Comparison of ENCODE assay signal across 11 cellular contexts in genomic region chr10:72162978-72163377, GRCh38. TPM values are rescaled to one million over a fixed set of nuclear protein-coding genes. Genes with fewer than 3 reads are reported as not detected.
DNase-seq lines count a peak whose midpoint lies in the region; ATAC-seq, FAIRE-seq and TF ChIP-seq lines count a peak whose summit lies in the region.
"Had no signal": no experiment of that assay in that cellular context is flagged by ENCODE, and none has a peak within 500 bp of the region (broad histone marks: within the 10 kb centered on the region; RNA-seq: fewer than 3 reads in every experiment).

No MANE protein-coding gene starts in this region.

- H4K20me1 ChIP-seq in mammary epithelial cell (ENCODE audit: insufficient read depth, low read length), result no peaks in the 10 kb centered on the region
- no peaks in the 10 kb centered on the region for H4K20me1 ChIP-seq in MM.1S (ENCODE audit: insufficient read depth, low read length)

- no peaks in the 10 kb centered on the region for H3K9me2 ChIP-seq in MM.1S (replicated peaks; ENCODE audit: insufficient read depth, low read length)

- H3K4me2 ChIP-seq in mammary epithelial cell (ENCODE audit: insufficient read depth, low read depth, low read length) (no peak overlapping the region), MM.1S (ENCODE audit: low read depth, low read length) (no peak overlapping the region)

- dilution Hi-C loops in mammary epithelial cell (cut with HindIII; ENCODE audit: low sequenced_read_pairs), result no loop called here

- WGBS in mammary epithelial cell (ENCODE audit: low coverage, missing lambda C conversion rate), result 0% methylated on average over 1 of the region's 1 CpG
- 83 to 100% methylated on average over 1 of the region's 1 CpG for WGBS in endodermal cell (ENCODE audit: insufficient coverage in 1 of 2, insufficient read length in 1 of 2), 2 experiments

- H3K4me3 Mint-ChIP-seq in endodermal cell, result no peak overlapping the region
- H3K4me3 Mint-ChIP-seq: CD8-positive, alpha-beta memory T cell had no signal

- no peak overlapping the region for H3K4me3 ChIP-seq in mammary epithelial cell (replicated peaks in 1 of 3; ENCODE audit: insufficient read depth in 1 of 3, low read depth in 2 of 3, low read length in 3 of 3)
- no peak overlapping the region for H3K4me3 ChIP-seq in thoracic aorta
- no peak overlapping the region for H3K4me3 ChIP-seq in endodermal cell (ENCODE audit: low read length)
- H3K4me3 ChIP-seq in MM.1S (ENCODE audit: low read length), result no peak overlapping the region
- H3K4me3 ChIP-seq in kidney (ENCODE audit: low read length in 2 of 2), result no peak overlapping the region

- H3K27ac ChIP-seq in mammary epithelial cell (ENCODE audit: insufficient read depth, low read depth, low read length) (no peak overlapping the region), thoracic aorta (no peak overlapping the region), endodermal cell (ENCODE audit: low read depth, low read length) (no peak overlapping the region), MM.1S (ENCODE audit: low read length) (no peak overlapping the region), kidney (ENCODE audit: low read depth in 2 of 2, low read length in 2 of 2) (no peak overlapping the region)

- no peak overlapping the region for H3K9ac ChIP-seq in mammary epithelial cell (ENCODE audit: insufficient read depth, low read length)
- no peak overlapping the region for H3K9ac ChIP-seq in endodermal cell (ENCODE audit: extremely low read depth, low read length, poor library complexity, severe bottlenecking)
- H3K9ac ChIP-seq in MM.1S (ENCODE audit: low read length), result no peak overlapping the region
- H3K9ac ChIP-seq in kidney (ENCODE audit: low read length in 2 of 2), result no peak overlapping the region

- no peaks in the 10 kb centered on the region for H3K9me3 Mint-ChIP-seq in endodermal cell
- H3K9me3 Mint-ChIP-seq: CD8-positive, alpha-beta memory T cell had no signal

- FAIRE-seq in kidney (lab: Jason Lieb, UNC), result no peak
- FAIRE-seq: TTC549 had no signal

- BruUV-seq in mammary epithelial cell (replicated peaks; lab: Mats Ljungman, UMichigan), result no TSS peak

- H3K9me3 ChIP-seq in mammary epithelial cell (replicated peaks; ENCODE audit: insufficient read depth, low read length) (no peaks in the 10 kb centered on the region), thoracic aorta (no peaks in the 10 kb centered on the region), endodermal cell (ENCODE audit: control insufficient read depth, low read length) (no peaks in the 10 kb centered on the region), MM.1S (replicated peaks; ENCODE audit: insufficient read depth, low read length) (no peaks in the 10 kb centered on the region), kidney (ENCODE audit: control insufficient read depth in 1 of 2, low read length in 2 of 2) (no peaks in the 10 kb centered on the region)

- H3K27ac Mint-ChIP-seq in endodermal cell, result no peak overlapping the region

- no peaks in the 10 kb centered on the region for H3F3A ChIP-seq in MM.1S (ENCODE audit: insufficient read depth, low read length)

- peaks cover 8% of the 10 kb centered on the region for H3K4me1 Mint-ChIP-seq in endodermal cell

- H3K27me3 ChIP-seq in mammary epithelial cell (ENCODE audit: insufficient read depth, low read length), result no peaks in the 10 kb centered on the region
- no peaks in the 10 kb centered on the region for H3K27me3 ChIP-seq in thoracic aorta (replicated peaks; ENCODE audit: insufficient read depth)
- H3K27me3 ChIP-seq in endodermal cell (ENCODE audit: control insufficient read depth, insufficient read depth, low read length, poor library complexity, severe bottlenecking), result no peaks in the 10 kb centered on the region
- no peaks in the 10 kb centered on the region for H3K27me3 ChIP-seq in MM.1S (replicated peaks; ENCODE audit: insufficient read depth, low read length)

- H3K79me2 ChIP-seq in mammary epithelial cell (ENCODE audit: insufficient read depth, low read length) (no peaks in the 10 kb centered on the region), MM.1S (ENCODE audit: low read length) (no peaks in the 10 kb centered on the region)

- ATAC-seq in thoracic aorta (ENCODE audit: insufficient number of reproducible peaks, low FRiP score, low read depth), result peak; percentile 55

- intact Hi-C loops in mammary epithelial cell (cut with micrococcal nuclease), result loop anchor here (5.0 kb wide), 1 partner anchor 54 kb away; the partner anchor contains the start of genes ANAPC16 and ASCC1
- intact Hi-C loops in kidney (cut with DNase I), result no loop called here

- CTCF ChIA-PET in mammary epithelial cell (lab: Charles Lee; ENCODE audit: low non-redundant PET), result no interaction called here

- no peak for TF ChIP-seq CTCF in mammary epithelial cell (conservative IDR thresholded peaks at IDR 0.05 in 1 of 2, IDR thresholded peaks at IDR 0.05 in 1 of 2; ENCODE audit: extremely low read depth in 1 of 2, insufficient read depth in 1 of 2, low read depth in 1 of 2, low read length in 2 of 2)
- TF ChIP-seq CTCF in thoracic aorta (IDR thresholded peaks at IDR 0.05), result no peak
- TF ChIP-seq CTCF in endodermal cell (conservative IDR thresholded peaks at IDR 0.05), result no peak
- no peak for TF ChIP-seq CTCF in MM.1S (IDR thresholded peaks at IDR 0.05; ENCODE audit: low read length)
- TF ChIP-seq CTCF in kidney (IDR thresholded peaks at IDR 0.05; ENCODE audit: borderline replicate concordance, extremely low read depth, insufficient read depth), result no peak

- in situ Hi-C loops in mammary epithelial cell (cut with MboI; ENCODE audit: low sequenced_read_pairs in 2 of 2), result no loop called here

- H3K36me3 Mint-ChIP-seq in endodermal cell (ENCODE audit: low read depth), result peaks cover 17% of the 10 kb centered on the region

- H3K36me3 ChIP-seq in mammary epithelial cell (ENCODE audit: insufficient read depth, low read length), result peaks cover 2% of the 10 kb centered on the region
- H3K36me3 ChIP-seq in thoracic aorta, result no peaks in the 10 kb centered on the region
- peaks cover 14% of the 10 kb centered on the region for H3K36me3 ChIP-seq in endodermal cell (ENCODE audit: control insufficient read depth, insufficient read depth, low read length)
- no peaks in the 10 kb centered on the region for H3K36me3 ChIP-seq in MM.1S (replicated peaks; ENCODE audit: insufficient read depth, low read length)
- H3K36me3 ChIP-seq in kidney (ENCODE audit: control insufficient read depth in 1 of 2, insufficient read depth in 2 of 2, low read length in 2 of 2), result peaks cover 2 to 4% of the 10 kb centered on the region in 2 donors

- H3K4me1 ChIP-seq in mammary epithelial cell (ENCODE audit: insufficient read depth, low read length), result no peaks in the 10 kb centered on the region
- peaks cover 0 to 5% of the 10 kb centered on the region in 2 donors for H3K4me1 ChIP-seq in thoracic aorta (ENCODE audit: control insufficient read depth in 1 of 2, low read depth in 2 of 2)
- H3K4me1 ChIP-seq in endodermal cell (ENCODE audit: control insufficient read depth, insufficient read depth, low read length), result peaks cover 3% of the 10 kb centered on the region
- H3K4me1 ChIP-seq in MM.1S (ENCODE audit: low read length), result peaks cover 9% of the 10 kb centered on the region
- no peaks in the 10 kb centered on the region for H3K4me1 ChIP-seq in kidney (ENCODE audit: control insufficient read depth in 1 of 2, insufficient read depth in 1 of 2, low read depth in 1 of 2, low read length in 2 of 2)

- no peaks in the 10 kb centered on the region for H3K27me3 Mint-ChIP-seq in endodermal cell (ENCODE audit: insufficient read depth)
- H3K27me3 Mint-ChIP-seq: CD8-positive, alpha-beta memory T cell had no signal

- peak; percentile 17 for DNase-seq in stimulated activated CD4-positive, alpha-beta T cell treated with anti-CD3 and anti-CD28 coated beads, Interleukin-15, amount 100 ng/mL, for 24 hours
- no peak for DNase-seq in stimulated activated CD4-positive, alpha-beta T cell treated with anti-CD3 and anti-CD28 coated beads, Interleukin-4, amount 100 ng/mL, for 4 hours
- DNase-seq in NCI-H226, result peak; percentile 63
- peak; percentile 91 for DNase-seq in mammary epithelial cell
- DNase-seq in thoracic aorta (ENCODE audit: low spot score), result no peak
- no peak for DNase-seq in endodermal cell
- DNase-seq in MM.1S, result no peak
- DNase-seq in kidney, result no peak
- DNase-seq: CD8-positive, alpha-beta memory T cell; NCI-H1092 had no signal

- H2AFZ ChIP-seq in mammary epithelial cell (ENCODE audit: low read depth, low read length), result no peak overlapping the region
- H2AFZ ChIP-seq in MM.1S (ENCODE audit: low read length), result no peak overlapping the region

RNA-seq across cellular contexts. Expression of gene ANAPC16, which starts 52.8 kb away (rescaled TPM):
- total RNA-seq in mammary epithelial cell (10 to 100 TPM; 66.4 to 87.2 TPM), thoracic aorta (10 to 100 TPM; 44.0 to 46.7 TPM), endodermal cell (10 to 100 TPM; 57.4 to 68.4 TPM), kidney (132 TPM)
- polyA plus RNA-seq in mammary epithelial cell (53.8 TPM), kidney (ENCODE audit: insufficient read depth, low read depth, low replicate concordance) (210 TPM)
- polyA minus RNA-seq in mammary epithelial cell, result 4.8 TPM
- polyA plus RNA-seq in endodermal cell (2013, experiment 1 of 2), result 65.8 TPM
- 69.7 TPM for polyA plus RNA-seq in endodermal cell (2013, experiment 2 of 2)

RNA-seq across cellular contexts. Expression of gene ASCC1, which starts 53.1 kb away (rescaled TPM):
- total RNA-seq in mammary epithelial cell, result 10 to 100 TPM; 40.2 to 54.5 TPM
- 36.9 TPM for polyA plus RNA-seq in mammary epithelial cell
- 24.3 TPM for polyA minus RNA-seq in mammary epithelial cell
- 10 to 100 TPM; 15.2 to 30.3 TPM for total RNA-seq in thoracic aorta
- 10 to 100 TPM; 29.2 to 34.0 TPM for total RNA-seq in endodermal cell
- 38.9 TPM for polyA plus RNA-seq in endodermal cell (2013, experiment 1 of 2)
- polyA plus RNA-seq in endodermal cell (2013, experiment 2 of 2), result 35.4 TPM
- total RNA-seq in kidney, result 36.1 TPM
- polyA plus RNA-seq in kidney (ENCODE audit: insufficient read depth, low read depth, low replicate concordance), result 24.0 TPM

Comparison
In these comparisons a context has a peak if more than half of its experiments do, and no peak if none do; other contexts are left out.
1. DNase-seq: peak in stimulated activated CD4-positive, alpha-beta T cell treated with anti-CD3 and anti-CD28 coated beads, Interleukin-15, amount 100 ng/mL, for 24 hours (single experiment), NCI-H226 (single experiment) and mammary epithelial cell (single experiment); none in stimulated activated CD4-positive, alpha-beta T cell treated with anti-CD3 and anti-CD28 coated beads, Interleukin-4, amount 100 ng/mL, for 4 hours (0 of 2), thoracic aorta (single experiment), endodermal cell (single experiment), MM.1S (single experiment) and kidney (single experiment).